Comparison of ENCODE assay signal across 12 cellular contexts in genomic region chr1:8384577-8384976, GRCh38.
DNase-seq lines count a peak whose midpoint lies in the region; ATAC-seq, FAIRE-seq and TF ChIP-seq lines count a peak whose summit lies in the region.
"Had no signal": no experiment of that assay in that cellular context is flagged by ENCODE, and none has a peak within 500 bp of the region (broad histone marks: within the 10 kb centered on the region; RNA-seq: fewer than 3 reads in every experiment).

No MANE protein-coding gene starts in this region.

- peaks cover 0 to 3% of the 10 kb centered on the region in 2 donors for H3K27me3 Mint-ChIP-seq in CD8-positive, alpha-beta memory T cell
- no peaks in the 10 kb centered on the region for H3K27me3 Mint-ChIP-seq in WTC11 (ENCODE audit: low read depth)
- H3K27me3 Mint-ChIP-seq in glutamatergic neuron (ENCODE audit: unreplicated experiment): peaks cover 9% of the 10 kb centered on the region

- peak overlapping the region in 1 of 7 donors; percentile 30 for H3K4me3 Mint-ChIP-seq in CD8-positive, alpha-beta memory T cell
- no peak overlapping the region for H3K4me3 Mint-ChIP-seq in WTC11
- H3K4me3 Mint-ChIP-seq in glutamatergic neuron (ENCODE audit: unreplicated experiment): no peak overlapping the region

- no peak for DNase-seq in CD8-positive, alpha-beta memory T cell
- DNase-seq in WTC11 (ENCODE audit: low spot score) (no peak), glutamatergic neuron (no peak), pancreas (no peak), NCI-H2081 (lab: John Stamatoyannopoulos, UW) (no peak), globus pallidus (ENCODE audit: low spot score) (no peak), foreskin keratinocyte (no peak)
- DNase-seq: SHP77 treated with DMSO at 0.1 percent for 48 hours; stimulated activated CD4-positive, alpha-beta T cell treated with anti-CD3 and anti-CD28 coated beads, Interleukin-4, amount 100 ng/mL, for 24 hours had no signal

- CTCF ChIA-PET in CD8-positive, alpha-beta memory T cell (lab: Charles Lee): no interaction called here
- CTCF ChIA-PET in WTC11 (lab: Charles Lee): interaction anchor here (0.9 to 1.6 kb wide), 3 partner anchors 10 to 59 kb away, joined by 3 read pairs; no protein-coding TSS in a partner anchor

- no peak overlapping the region for H3K4me3 ChIP-seq in CD8-positive, alpha-beta memory T cell (ENCODE audit: low read length)
- no peak overlapping the region for H3K4me3 ChIP-seq in pancreas
- H3K4me3 ChIP-seq: tibial artery had no signal

- H3K4me1 Mint-ChIP-seq in CD8-positive, alpha-beta memory T cell: peaks cover 71 to 90% (median 78%) of the 10 kb centered on the region in 3 donors
- H3K4me1 Mint-ChIP-seq in WTC11 (peaks cover 67% of the 10 kb centered on the region), glutamatergic neuron (ENCODE audit: low read depth, unreplicated experiment) (peaks cover 58% of the 10 kb centered on the region)

- H3K9me3 ChIP-seq in CD8-positive, alpha-beta memory T cell (ENCODE audit: low read length): no peaks in the 10 kb centered on the region
- H3K9me3 ChIP-seq in pancreas: no peaks in the 10 kb centered on the region
- H3K9me3 ChIP-seq: tibial artery had no signal

- TF ChIP-seq CTCF in WTC11 (IDR thresholded peaks at IDR 0.05) (no peak), glutamatergic neuron (IDR thresholded peaks at IDR 0.05; ENCODE audit: partially characterized antibody, unreplicated experiment) (no peak), pancreas (IDR thresholded peaks at IDR 0.05) (no peak), foreskin keratinocyte (conservative IDR thresholded peaks at IDR 0.05) (no peak)

- POLR2A ChIA-PET in CD8-positive, alpha-beta memory T cell (lab: Charles Lee): no interaction called here
- POLR2A ChIA-PET in WTC11 (lab: Charles Lee): no interaction called here

- H3K9me3 Mint-ChIP-seq in CD8-positive, alpha-beta memory T cell: no peaks in the 10 kb centered on the region
- no peaks in the 10 kb centered on the region for H3K9me3 Mint-ChIP-seq in WTC11
- peaks cover 23% of the 10 kb centered on the region for H3K9me3 Mint-ChIP-seq in glutamatergic neuron (ENCODE audit: unreplicated experiment)
- H3K9me3 Mint-ChIP-seq: activated T-helper 2 cell treated with anti-CD3 and anti-CD28 coated beads, Interferon-gamma antibody, Interleukin-2, Interleukin-4, amounts not matched to agents 10 μg/mL and 5 μg/mL and 100 μg/mL, durations not matched to agents 14 hours and 24 hours and 36 hours had no signal

- intact Hi-C loops in pancreas (cut with DNase I): no loop called here

- H3K36me3 ChIP-seq in CD8-positive, alpha-beta memory T cell (ENCODE audit: insufficient read depth, low read length): no peaks in the 10 kb centered on the region
- no peaks in the 10 kb centered on the region for H3K36me3 ChIP-seq in pancreas

- H3K36me3 Mint-ChIP-seq in CD8-positive, alpha-beta memory T cell: peaks cover 0 to 58% (median 19%) of the 10 kb centered on the region in 3 donors
- peaks cover 5% of the 10 kb centered on the region; the same call in 1 of the 2 replicates for H3K36me3 Mint-ChIP-seq in WTC11
- peaks cover 3% of the 10 kb centered on the region for H3K36me3 Mint-ChIP-seq in glutamatergic neuron (ENCODE audit: unreplicated experiment)

- H3K27me3 ChIP-seq in CD8-positive, alpha-beta memory T cell (ENCODE audit: insufficient read depth, low read length, poor library complexity, severe bottlenecking): no peaks in the 10 kb centered on the region
- H3K27me3 ChIP-seq in pancreas (no peaks in the 10 kb centered on the region), foreskin keratinocyte (no peaks in the 10 kb centered on the region)
- H3K27me3 ChIP-seq: tibial artery had no signal

- no peak for FAIRE-seq in pancreas (lab: Jason Lieb, UNC)

- H3K27ac Mint-ChIP-seq in CD8-positive, alpha-beta memory T cell: peak overlapping the region in 7 of 8 donors; percentile 42 to 68 (median 55)
- peak overlapping the region; percentile 83 for H3K27ac Mint-ChIP-seq in WTC11
- peak overlapping the region; percentile 62 for H3K27ac Mint-ChIP-seq in glutamatergic neuron (ENCODE audit: unreplicated experiment)
- H3K27ac Mint-ChIP-seq: activated T-helper 2 cell treated with anti-CD3 and anti-CD28 coated beads, Interferon-gamma antibody, Interleukin-2, Interleukin-4, amounts not matched to agents 10 μg/mL and 5 μg/mL and 100 μg/mL, durations not matched to agents 14 hours and 24 hours and 36 hours had no signal

- H3K4me1 ChIP-seq in CD8-positive, alpha-beta memory T cell (ENCODE audit: insufficient read depth, low read length): peaks cover 62% of the 10 kb centered on the region
- H3K4me1 ChIP-seq in pancreas (peaks cover 10 to 31% (median 14%) of the 10 kb centered on the region in 3 donors), foreskin keratinocyte (peaks cover 12% of the 10 kb centered on the region)

- 12 to 22% methylated on average over 2 of the region's 2 CpGs for WGBS in pancreas, 2 donors

- ATAC-seq in WTC11 (no peak), pancreas (peak; percentile 17 to 56 (median 41)), HG03342 (IDR thresholded peaks at IDR 0.05; ENCODE audit: unreplicated experiment) (no peak), foreskin keratinocyte (no peak)

- no peak overlapping the region for H3K27ac ChIP-seq in CD8-positive, alpha-beta memory T cell (ENCODE audit: low read depth, low read length)
- H3K27ac ChIP-seq in pancreas: no peak overlapping the region
- no peak overlapping the region for H3K27ac ChIP-seq in foreskin keratinocyte
- H3K27ac ChIP-seq: tibial artery had no signal

TF ChIP-seq in WTC11, 78 proteins besides CTCF, POLR2A, EP300 and RAD21:
- TF ChIP-seq ESRRA (CRISPR knock-in tag; IDR thresholded peaks at IDR 0.05; ENCODE audit: borderline replicate concordance): no peak
- no peak for TF ChIP-seq E2F4 (CRISPR knock-in tag; IDR thresholded peaks at IDR 0.05; ENCODE audit: borderline replicate concordance, low read depth)
- no peak for TF ChIP-seq FOXK1 (CRISPR knock-in tag; IDR thresholded peaks at IDR 0.05)
- no peak for TF ChIP-seq NFATC4 (CRISPR knock-in tag; IDR thresholded peaks at IDR 0.05)
- TF ChIP-seq ZNF281 (CRISPR knock-in tag; IDR thresholded peaks at IDR 0.05): no peak
- TF ChIP-seq ATF1 (CRISPR knock-in tag; IDR thresholded peaks at IDR 0.05): no peak
- no peak for TF ChIP-seq ATF2 (CRISPR knock-in tag; IDR thresholded peaks at IDR 0.05; ENCODE audit: borderline replicate concordance, low read depth)
- no peak for TF ChIP-seq ATF3 (CRISPR knock-in tag; conservative IDR thresholded peaks at IDR 0.05)

Comparison
In these comparisons a context has a peak if more than half of its experiments do, and no peak if none do; other contexts are left out.
1. ATAC-seq: peak in pancreas (4 of 4); none in WTC11 (single experiment), HG03342 (single experiment) and foreskin keratinocyte (single experiment).
2. Peak in every context shown above with its lines, with median percentiles within 50 percentile points of each other: H3K27ac Mint-ChIP-seq.